1 cellular context compared by ENCODE assay signal in genomic region chr13:79003989-79004550, GRCh38.
A peak's percentile ranks its signal among the peaks of the same experiment; 100 is the strongest.
TF ChIP-seq lines count a peak whose summit lies in the region.

No MANE protein-coding gene starts in this region.

TF ChIP-seq in GM12878, 131 proteins besides CTCF, POLR2A, EP300 and RAD21 (continued from another document):
- TF ChIP-seq, protein P1, sequence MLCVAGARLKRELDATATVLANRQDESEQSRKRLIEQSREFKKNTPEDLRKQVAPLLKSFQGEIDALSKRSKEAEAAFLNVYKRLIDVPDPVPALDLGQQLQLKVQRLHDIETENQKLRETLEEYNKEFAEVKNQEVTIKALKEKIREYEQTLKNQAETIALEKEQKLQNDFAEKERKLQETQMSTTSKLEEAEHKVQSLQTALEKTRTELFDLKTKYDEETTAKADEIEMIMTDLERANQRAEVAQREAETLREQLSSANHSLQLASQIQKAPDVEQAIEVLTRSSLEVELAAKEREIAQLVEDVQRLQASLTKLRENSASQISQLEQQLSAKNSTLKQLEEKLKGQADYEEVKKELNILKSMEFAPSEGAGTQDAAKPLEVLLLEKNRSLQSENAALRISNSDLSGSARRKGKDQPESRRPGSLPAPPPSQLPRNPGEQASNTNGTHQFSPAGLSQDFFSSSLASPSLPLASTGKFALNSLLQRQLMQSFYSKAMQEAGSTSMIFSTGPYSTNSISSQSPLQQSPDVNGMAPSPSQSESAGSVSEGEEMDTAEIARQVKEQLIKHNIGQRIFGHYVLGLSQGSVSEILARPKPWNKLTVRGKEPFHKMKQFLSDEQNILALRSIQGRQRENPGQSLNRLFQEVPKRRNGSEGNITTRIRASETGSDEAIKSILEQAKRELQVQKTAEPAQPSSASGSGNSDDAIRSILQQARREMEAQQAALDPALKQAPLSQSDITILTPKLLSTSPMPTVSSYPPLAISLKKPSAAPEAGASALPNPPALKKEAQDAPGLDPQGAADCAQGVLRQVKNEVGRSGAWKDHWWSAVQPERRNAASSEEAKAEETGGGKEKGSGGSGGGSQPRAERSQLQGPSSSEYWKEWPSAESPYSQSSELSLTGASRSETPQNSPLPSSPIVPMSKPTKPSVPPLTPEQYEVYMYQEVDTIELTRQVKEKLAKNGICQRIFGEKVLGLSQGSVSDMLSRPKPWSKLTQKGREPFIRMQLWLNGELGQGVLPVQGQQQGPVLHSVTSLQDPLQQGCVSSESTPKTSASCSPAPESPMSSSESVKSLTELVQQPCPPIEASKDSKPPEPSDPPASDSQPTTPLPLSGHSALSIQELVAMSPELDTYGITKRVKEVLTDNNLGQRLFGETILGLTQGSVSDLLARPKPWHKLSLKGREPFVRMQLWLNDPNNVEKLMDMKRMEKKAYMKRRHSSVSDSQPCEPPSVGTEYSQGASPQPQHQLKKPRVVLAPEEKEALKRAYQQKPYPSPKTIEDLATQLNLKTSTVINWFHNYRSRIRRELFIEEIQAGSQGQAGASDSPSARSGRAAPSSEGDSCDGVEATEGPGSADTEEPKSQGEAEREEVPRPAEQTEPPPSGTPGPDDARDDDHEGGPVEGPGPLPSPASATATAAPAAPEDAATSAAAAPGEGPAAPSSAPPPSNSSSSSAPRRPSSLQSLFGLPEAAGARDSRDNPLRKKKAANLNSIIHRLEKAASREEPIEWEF (IDR thresholded peaks at IDR 0.05; ENCODE audit: insufficient replicate concordance, low read depth, low read length), result peak; percentile 21
- TF ChIP-seq JUNB (IDR thresholded peaks at IDR 0.05) (peak; percentile 96), PML (IDR thresholded peaks at IDR 0.05; ENCODE audit: low read length) (peak; percentile 89; the same call in 1 of the 2 replicates), NBN (IDR thresholded peaks at IDR 0.05) (peak; percentile 30; the same call in 1 of the 2 replicates), RUNX3 (IDR thresholded peaks at IDR 0.05; ENCODE audit: low read length) (peak; percentile 69), CHD1 (IDR thresholded peaks at IDR 0.05; ENCODE audit: low read depth, low read length) (no peak), IKZF1 (conservative IDR thresholded peaks at IDR 0.05) (peak; percentile 63), PAX5 (IDR thresholded peaks at IDR 0.05; ENCODE audit: borderline replicate concordance, low read depth, low read length) (no peak), RBBP5 (conservative IDR thresholded peaks at IDR 0.05) (no peak), MTA2 (IDR thresholded peaks at IDR 0.05; ENCODE audit: low read depth) (peak; percentile 84), TCF3 (IDR thresholded peaks at IDR 0.05; ENCODE audit: borderline replicate concordance, insufficient read depth, low read depth, low read length) (no peak), ZZZ3 (IDR thresholded peaks at IDR 0.05; ENCODE audit: control insufficient read depth, insufficient read length, low read depth) (no peak), NFYA (IDR thresholded peaks at IDR 0.05; ENCODE audit: borderline replicate concordance, low read depth, low read length) (no peak), ZNF24 (IDR thresholded peaks at IDR 0.05) (no peak), ATF7 (IDR thresholded peaks at IDR 0.05; ENCODE audit: low read depth) (peak; percentile 99), ZNF622 (IDR thresholded peaks at IDR 0.05) (no peak), KAT2A (conservative IDR thresholded peaks at IDR 0.05; ENCODE audit: control insufficient read depth, low read depth, low read length) (no peak), POLR2AphosphoS2 (IDR thresholded peaks at IDR 0.05; ENCODE audit: low read depth, low read length) (no peak), HDGF (IDR thresholded peaks at IDR 0.05) (no peak), CHD4 (IDR thresholded peaks at IDR 0.05) (no peak), CBFB (IDR thresholded peaks at IDR 0.05; ENCODE audit: low read depth) (no peak), TARDBP (IDR thresholded peaks at IDR 0.05; ENCODE audit: borderline replicate concordance) (no peak), JUND (IDR thresholded peaks at IDR 0.05; ENCODE audit: low read depth, low read length) (0 out of 2 replicates have a peak, but pooled peaks have one; percentile 37), ZNF687 (IDR thresholded peaks at IDR 0.05) (no peak), RELA (IDR thresholded peaks at IDR 0.05; ENCODE audit: borderline replicate concordance, partially characterized antibody) (no peak), NR2F1 (conservative IDR thresholded peaks at IDR 0.05) (peak; percentile 96), TCF7 (IDR thresholded peaks at IDR 0.05; ENCODE audit: borderline replicate concordance) (no peak; the same call in none of the 2 replicates), SREBF1 (IDR thresholded peaks at IDR 0.05; ENCODE audit: low read length) (no peak), USF2 (IDR thresholded peaks at IDR 0.05; ENCODE audit: borderline replicate concordance, low read depth, low read length) (no peak), ATF3 (IDR thresholded peaks at IDR 0.05; ENCODE audit: borderline replicate concordance, extremely low read depth, low read depth, low read length) (no peak), KDM1A (IDR thresholded peaks at IDR 0.05; ENCODE audit: borderline replicate concordance) (no peak), ESRRA (IDR thresholded peaks at IDR 0.05; ENCODE audit: low read length) (no peak), FOS (IDR thresholded peaks at IDR 0.05; ENCODE audit: borderline replicate concordance, extremely low read depth, insufficient read length) (no peak), FOXK2 (IDR thresholded peaks at IDR 0.05) (no peak), SMAD1 (IDR thresholded peaks at IDR 0.05; ENCODE audit: low read depth, partially characterized antibody) (no peak), CHD2 (IDR thresholded peaks at IDR 0.05; ENCODE audit: borderline replicate concordance, low read depth, low read length) (no peak), EZH2 (IDR thresholded peaks at IDR 0.05; ENCODE audit: borderline replicate concordance, control insufficient read depth, low read depth, low read length) (no peak), RFX5 (IDR thresholded peaks at IDR 0.05; ENCODE audit: low read depth, low read length) (no peak), NFXL1 (IDR thresholded peaks at IDR 0.05; ENCODE audit: borderline replicate concordance) (no peak), HDAC2 (IDR thresholded peaks at IDR 0.05) (no peak), BCL11A (IDR thresholded peaks at IDR 0.05; ENCODE audit: low read depth, low read length) (peak; percentile 75; the same call in 1 of the 2 replicates), GABPA (IDR thresholded peaks at IDR 0.05; ENCODE audit: low read depth) (peak; percentile 73)
- TF ChIP-seq, protein P2, sequence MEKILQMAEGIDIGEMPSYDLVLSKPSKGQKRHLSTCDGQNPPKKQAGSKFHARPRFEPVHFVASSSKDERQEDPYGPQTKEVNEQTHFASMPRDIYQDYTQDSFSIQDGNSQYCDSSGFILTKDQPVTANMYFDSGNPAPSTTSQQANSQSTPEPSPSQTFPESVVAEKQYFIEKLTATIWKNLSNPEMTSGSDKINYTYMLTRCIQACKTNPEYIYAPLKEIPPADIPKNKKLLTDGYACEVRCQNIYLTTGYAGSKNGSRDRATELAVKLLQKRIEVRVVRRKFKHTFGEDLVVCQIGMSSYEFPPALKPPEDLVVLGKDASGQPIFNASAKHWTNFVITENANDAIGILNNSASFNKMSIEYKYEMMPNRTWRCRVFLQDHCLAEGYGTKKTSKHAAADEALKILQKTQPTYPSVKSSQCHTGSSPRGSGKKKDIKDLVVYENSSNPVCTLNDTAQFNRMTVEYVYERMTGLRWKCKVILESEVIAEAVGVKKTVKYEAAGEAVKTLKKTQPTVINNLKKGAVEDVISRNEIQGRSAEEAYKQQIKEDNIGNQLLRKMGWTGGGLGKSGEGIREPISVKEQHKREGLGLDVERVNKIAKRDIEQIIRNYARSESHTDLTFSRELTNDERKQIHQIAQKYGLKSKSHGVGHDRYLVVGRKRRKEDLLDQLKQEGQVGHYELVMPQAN (conservative IDR thresholded peaks at IDR 0.05), result no peak
- TF ChIP-seq, protein P3, sequence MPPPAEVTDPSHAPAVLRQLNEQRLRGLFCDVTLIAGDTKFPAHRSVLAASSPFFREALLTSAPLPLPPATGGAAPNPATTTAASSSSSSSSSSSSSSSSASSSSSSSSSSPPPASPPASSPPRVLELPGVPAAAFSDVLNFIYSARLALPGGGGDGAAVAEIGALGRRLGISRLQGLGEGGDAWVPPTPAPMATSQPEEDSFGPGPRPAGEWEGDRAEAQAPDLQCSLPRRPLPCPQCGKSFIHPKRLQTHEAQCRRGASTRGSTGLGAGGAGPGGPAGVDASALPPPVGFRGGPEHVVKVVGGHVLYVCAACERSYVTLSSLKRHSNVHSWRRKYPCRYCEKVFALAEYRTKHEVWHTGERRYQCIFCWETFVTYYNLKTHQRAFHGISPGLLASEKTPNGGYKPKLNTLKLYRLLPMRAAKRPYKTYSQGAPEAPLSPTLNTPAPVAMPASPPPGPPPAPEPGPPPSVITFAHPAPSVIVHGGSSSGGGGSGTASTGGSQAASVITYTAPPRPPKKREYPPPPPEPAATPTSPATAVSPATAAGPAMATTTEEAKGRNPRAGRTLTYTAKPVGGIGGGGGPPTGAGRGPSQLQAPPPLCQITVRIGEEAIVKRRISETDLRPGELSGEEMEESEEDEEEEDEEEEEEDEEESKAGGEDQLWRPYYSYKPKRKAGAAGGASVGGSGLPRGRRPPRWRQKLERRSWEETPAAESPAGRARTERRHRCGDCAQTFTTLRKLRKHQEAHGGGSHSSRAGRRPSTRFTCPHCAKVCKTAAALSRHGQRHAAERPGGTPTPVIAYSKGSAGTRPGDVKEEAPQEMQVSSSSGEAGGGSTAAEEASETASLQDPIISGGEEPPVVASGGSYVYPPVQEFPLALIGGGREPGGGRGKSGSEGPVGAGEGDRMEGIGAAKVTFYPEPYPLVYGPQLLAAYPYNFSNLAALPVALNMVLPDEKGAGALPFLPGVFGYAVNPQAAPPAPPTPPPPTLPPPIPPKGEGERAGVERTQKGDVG (CRISPR knock-in tag; IDR thresholded peaks at IDR 0.05), result no peak
- TF ChIP-seq, protein P4, sequence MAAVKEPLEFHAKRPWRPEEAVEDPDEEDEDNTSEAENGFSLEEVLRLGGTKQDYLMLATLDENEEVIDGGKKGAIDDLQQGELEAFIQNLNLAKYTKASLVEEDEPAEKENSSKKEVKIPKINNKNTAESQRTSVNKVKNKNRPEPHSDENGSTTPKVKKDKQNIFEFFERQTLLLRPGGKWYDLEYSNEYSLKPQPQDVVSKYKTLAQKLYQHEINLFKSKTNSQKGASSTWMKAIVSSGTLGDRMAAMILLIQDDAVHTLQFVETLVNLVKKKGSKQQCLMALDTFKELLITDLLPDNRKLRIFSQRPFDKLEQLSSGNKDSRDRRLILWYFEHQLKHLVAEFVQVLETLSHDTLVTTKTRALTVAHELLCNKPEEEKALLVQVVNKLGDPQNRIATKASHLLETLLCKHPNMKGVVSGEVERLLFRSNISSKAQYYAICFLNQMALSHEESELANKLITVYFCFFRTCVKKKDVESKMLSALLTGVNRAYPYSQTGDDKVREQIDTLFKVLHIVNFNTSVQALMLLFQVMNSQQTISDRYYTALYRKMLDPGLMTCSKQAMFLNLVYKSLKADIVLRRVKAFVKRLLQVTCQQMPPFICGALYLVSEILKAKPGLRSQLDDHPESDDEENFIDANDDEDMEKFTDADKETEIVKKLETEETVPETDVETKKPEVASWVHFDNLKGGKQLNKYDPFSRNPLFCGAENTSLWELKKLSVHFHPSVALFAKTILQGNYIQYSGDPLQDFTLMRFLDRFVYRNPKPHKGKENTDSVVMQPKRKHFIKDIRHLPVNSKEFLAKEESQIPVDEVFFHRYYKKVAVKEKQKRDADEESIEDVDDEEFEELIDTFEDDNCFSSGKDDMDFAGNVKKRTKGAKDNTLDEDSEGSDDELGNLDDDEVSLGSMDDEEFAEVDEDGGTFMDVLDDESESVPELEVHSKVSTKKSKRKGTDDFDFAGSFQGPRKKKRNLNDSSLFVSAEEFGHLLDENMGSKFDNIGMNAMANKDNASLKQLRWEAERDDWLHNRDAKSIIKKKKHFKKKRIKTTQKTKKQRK (IDR thresholded peaks at IDR 0.05; ENCODE audit: low read depth, low read length), result no peak
- TF ChIP-seq, protein P5, sequence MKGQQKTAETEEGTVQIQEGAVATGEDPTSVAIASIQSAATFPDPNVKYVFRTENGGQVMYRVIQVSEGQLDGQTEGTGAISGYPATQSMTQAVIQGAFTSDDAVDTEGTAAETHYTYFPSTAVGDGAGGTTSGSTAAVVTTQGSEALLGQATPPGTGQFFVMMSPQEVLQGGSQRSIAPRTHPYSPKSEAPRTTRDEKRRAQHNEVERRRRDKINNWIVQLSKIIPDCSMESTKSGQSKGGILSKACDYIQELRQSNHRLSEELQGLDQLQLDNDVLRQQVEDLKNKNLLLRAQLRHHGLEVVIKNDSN (IDR thresholded peaks at IDR 0.05; ENCODE audit: borderline replicate concordance, extremely low read length, insufficient read depth, low read depth, low read length), result no peak
